ENCODE assay signal across 22 cellular contexts in the genomic region with DNA sequence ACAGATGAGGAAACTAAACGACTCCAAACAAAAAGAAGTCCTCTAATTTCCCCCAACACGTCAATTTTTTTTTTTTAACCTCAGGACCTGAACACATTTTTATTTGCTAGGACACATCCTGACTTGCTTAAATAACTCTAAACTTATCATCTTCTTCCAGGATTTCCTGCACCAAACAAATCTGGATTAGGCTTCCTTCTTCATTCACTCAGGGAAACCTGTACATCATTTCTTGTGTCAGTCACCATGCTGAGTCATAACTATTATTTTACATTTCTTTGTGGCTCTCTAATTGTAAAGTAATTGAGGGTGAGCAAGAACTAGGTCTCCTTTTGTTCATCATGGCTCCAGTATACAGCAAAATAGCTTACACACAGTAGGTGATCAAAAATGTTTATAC.
A peak's percentile ranks its signal among the peaks of the same experiment; 100 is the strongest.
DNase-seq lines count a peak whose midpoint lies in the region; ATAC-seq, FAIRE-seq and TF ChIP-seq lines count a peak whose summit lies in the region.
"Had no signal": no experiment of that assay in that cellular context is flagged by ENCODE, and none has a peak within 500 bp of the region (broad histone marks: within the 10 kb centered on the region; RNA-seq: fewer than 3 reads in every experiment).

No MANE protein-coding gene starts in this region.

- no peak overlapping the region for H3K4me3 ChIP-seq in GM12878
- H3K4me3 ChIP-seq in epithelial cell of esophagus (ENCODE audit: low read length) = no peak overlapping the region
- H3K4me3 ChIP-seq: A549, GM23248 had no signal

- TF ChIP-seq RAD21 in GM12878 (IDR thresholded peaks at IDR 0.05; ENCODE audit: insufficient read depth, low read depth, low read length) = no peak

- H3K4me1 ChIP-seq in GM12878 (ENCODE audit: control insufficient read depth, insufficient read depth, low read length) = no peaks in the 10 kb centered on the region
- H3K4me1 ChIP-seq: A549 had no signal

- CTCF ChIA-PET in GM12878 (lab: Yijun Ruan, JAX) = no interaction called here

- no peaks in the 10 kb centered on the region for H3K9me3 ChIP-seq in GM12878 (replicated peaks; ENCODE audit: control insufficient read depth, insufficient read depth, low read length)
- H3K9me3 ChIP-seq: A549 had no signal

- DNase-seq in NCI-H748 (lab: John Stamatoyannopoulos, UW; ENCODE audit: unreplicated experiment) = peak; percentile 10
- no peak for DNase-seq in NCI-H748 treated with DMSO at 0.1 percent for 48 hours (lab: John Stamatoyannopoulos, UW)
- DNase-seq in GM12878 (ENCODE audit: low read depth, low spot score) = no peak
- DNase-seq in epithelial cell of esophagus (ENCODE audit: low read depth) = peak; percentile 27
- DNase-seq in COLO829 (ENCODE audit: low spot score) = no peak
- DNase-seq in DMS53 (lab: John Stamatoyannopoulos, UW) = no peak
- no peak for DNase-seq in NCI-H526 treated with DMSO at 0.1 percent for 48 hours (lab: John Stamatoyannopoulos, UW)
- DNase-seq: AML-193; CD4-positive, alpha-beta T cell; DND-41; EL; GM23248; HFFc6 had no signal

- intact Hi-C loops in GM12878 (cut with micrococcal nuclease; ENCODE audit: unreplicated experiment) = no loop called here

- H3K9ac ChIP-seq in GM12878 (ENCODE audit: control insufficient read depth, insufficient read depth, low read length) = no peak overlapping the region
- H3K9ac ChIP-seq: GM23248 had no signal

- no peak overlapping the region for H3K27ac ChIP-seq in GM12878 (ENCODE audit: control insufficient read depth, insufficient read depth)
- H3K27ac ChIP-seq: 22Rv1, A549, C4-2B, GM23248 had no signal

- H3K36me3 ChIP-seq in GM12878 (ENCODE audit: control insufficient read depth in 2 of 2, insufficient read depth in 2 of 2, low read length in 1 of 2) = no peaks in the 10 kb centered on the region

- POLR2A ChIA-PET in GM12878 (lab: Charles Lee) = no interaction called here

- TF ChIP-seq POLR2A in GM12878 (IDR thresholded peaks at IDR 0.05; ENCODE audit: low read depth, low read length) = no peak

- SMC1A ChIA-PET in GM12878 (lab: Charles Lee; ENCODE audit: uncharacterized antibody, unreplicated experiment) = no interaction called here

- in situ Hi-C loops in GM12878 (cut with MboI) = no loop called here

- ATAC-seq in GM12878 (peak; percentile 28; the same call in 1 of the 3 replicates), HG03571 (IDR thresholded peaks at IDR 0.05; ENCODE audit: unreplicated experiment) (no peak)
- ATAC-seq: A549, HCT116, HepG2 had no signal

- no peaks in the 10 kb centered on the region for H3K27me3 ChIP-seq in GM12878 (replicated peaks in 1 of 2; ENCODE audit: control insufficient read depth in 2 of 2, insufficient read depth in 2 of 2, low read length in 1 of 2)

- no peaks in the 10 kb centered on the region for H3K79me2 ChIP-seq in GM12878 (ENCODE audit: control insufficient read depth, insufficient read depth, low read length)

- no peak overlapping the region for H2AFZ ChIP-seq in GM12878 (ENCODE audit: control insufficient read depth, low read depth, low read length)
- H2AFZ ChIP-seq: GM23248 had no signal

- no peak overlapping the region for H3K4me2 ChIP-seq in GM12878 (ENCODE audit: control insufficient read depth, insufficient read depth)
- H3K4me2 ChIP-seq: A549 had no signal

- RAD21 ChIA-PET in GM12878 (lab: Charles Lee; ENCODE audit: unreplicated experiment) = no interaction called here

- TF ChIP-seq CTCF in GM12878 (IDR thresholded peaks at IDR 0.05 in 2 of 3, conservative IDR thresholded peaks at IDR 0.05 in 1 of 3; ENCODE audit: control insufficient read depth in 2 of 3, extremely low read depth in 1 of 3, insufficient read depth in 1 of 3, low read depth in 3 of 3, low read length in 3 of 3) = no peak
- no peak for TF ChIP-seq CTCF in epithelial cell of esophagus (IDR thresholded peaks at IDR 0.05; ENCODE audit: insufficient read depth, low read depth, low read length, missing control alignments)

- WGBS in GM12878 (ENCODE audit: insufficient coverage, insufficient replicate concordance, low lambda C conversion rate, missing lambda C conversion rate) = 11% methylated on average over 2 of the region's 2 CpGs

- no peak for TF ChIP-seq EP300 in GM12878 (IDR thresholded peaks at IDR 0.05; ENCODE audit: borderline replicate concordance in 1 of 2, control insufficient read depth in 1 of 2, low read depth in 2 of 2, low read length in 2 of 2)

- no peak for FAIRE-seq in GM12878 (lab: Jason Lieb, UNC)
- FAIRE-seq: A549, GM12891, GM18507, H54, HepG2 had no signal

- BruUV-seq in GM12878 (replicated peaks; lab: Mats Ljungman, UMichigan) = no TSS peak

- no peaks in the 10 kb centered on the region for H4K20me1 ChIP-seq in GM12878 (ENCODE audit: control insufficient read depth, insufficient read depth)

TF ChIP-seq in GM12878, 131 proteins besides CTCF, POLR2A, EP300 and RAD21 (continues in another document):
- TF ChIP-seq HDGF (IDR thresholded peaks at IDR 0.05) = no peak
- no peak for TF ChIP-seq HDAC6 (IDR thresholded peaks at IDR 0.05; ENCODE audit: unreplicated experiment)
- no peak for TF ChIP-seq SUPT20H (IDR thresholded peaks at IDR 0.05; ENCODE audit: borderline replicate concordance, control insufficient read depth, low read depth, low read length)
- TF ChIP-seq KAT2A (conservative IDR thresholded peaks at IDR 0.05; ENCODE audit: control insufficient read depth, low read depth, low read length) = no peak
- TF ChIP-seq, protein P1, sequence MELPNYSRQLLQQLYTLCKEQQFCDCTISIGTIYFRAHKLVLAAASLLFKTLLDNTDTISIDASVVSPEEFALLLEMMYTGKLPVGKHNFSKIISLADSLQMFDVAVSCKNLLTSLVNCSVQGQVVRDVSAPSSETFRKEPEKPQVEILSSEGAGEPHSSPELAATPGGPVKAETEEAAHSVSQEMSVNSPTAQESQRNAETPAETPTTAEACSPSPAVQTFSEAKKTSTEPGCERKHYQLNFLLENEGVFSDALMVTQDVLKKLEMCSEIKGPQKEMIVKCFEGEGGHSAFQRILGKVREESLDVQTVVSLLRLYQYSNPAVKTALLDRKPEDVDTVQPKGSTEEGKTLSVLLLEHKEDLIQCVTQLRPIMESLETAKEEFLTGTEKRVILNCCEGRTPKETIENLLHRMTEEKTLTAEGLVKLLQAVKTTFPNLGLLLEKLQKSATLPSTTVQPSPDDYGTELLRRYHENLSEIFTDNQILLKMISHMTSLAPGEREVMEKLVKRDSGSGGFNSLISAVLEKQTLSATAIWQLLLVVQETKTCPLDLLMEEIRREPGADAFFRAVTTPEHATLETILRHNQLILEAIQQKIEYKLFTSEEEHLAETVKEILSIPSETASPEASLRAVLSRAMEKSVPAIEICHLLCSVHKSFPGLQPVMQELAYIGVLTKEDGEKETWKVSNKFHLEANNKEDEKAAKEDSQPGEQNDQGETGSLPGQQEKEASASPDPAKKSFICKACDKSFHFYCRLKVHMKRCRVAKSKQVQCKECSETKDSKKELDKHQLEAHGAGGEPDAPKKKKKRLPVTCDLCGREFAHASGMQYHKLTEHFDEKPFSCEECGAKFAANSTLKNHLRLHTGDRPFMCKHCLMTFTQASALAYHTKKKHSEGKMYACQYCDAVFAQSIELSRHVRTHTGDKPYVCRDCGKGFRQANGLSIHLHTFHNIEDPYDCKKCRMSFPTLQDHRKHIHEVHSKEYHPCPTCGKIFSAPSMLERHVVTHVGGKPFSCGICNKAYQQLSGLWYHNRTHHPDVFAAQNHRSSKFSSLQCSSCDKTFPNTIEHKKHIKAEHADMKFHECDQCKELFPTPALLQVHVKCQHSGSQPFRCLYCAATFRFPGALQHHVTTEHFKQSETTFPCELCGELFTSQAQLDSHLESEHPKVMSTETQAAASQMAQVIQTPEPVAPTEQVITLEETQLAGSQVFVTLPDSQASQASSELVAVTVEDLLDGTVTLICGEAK (IDR thresholded peaks at IDR 0.05; ENCODE audit: borderline replicate concordance) = no peak
- TF ChIP-seq, protein P2, sequence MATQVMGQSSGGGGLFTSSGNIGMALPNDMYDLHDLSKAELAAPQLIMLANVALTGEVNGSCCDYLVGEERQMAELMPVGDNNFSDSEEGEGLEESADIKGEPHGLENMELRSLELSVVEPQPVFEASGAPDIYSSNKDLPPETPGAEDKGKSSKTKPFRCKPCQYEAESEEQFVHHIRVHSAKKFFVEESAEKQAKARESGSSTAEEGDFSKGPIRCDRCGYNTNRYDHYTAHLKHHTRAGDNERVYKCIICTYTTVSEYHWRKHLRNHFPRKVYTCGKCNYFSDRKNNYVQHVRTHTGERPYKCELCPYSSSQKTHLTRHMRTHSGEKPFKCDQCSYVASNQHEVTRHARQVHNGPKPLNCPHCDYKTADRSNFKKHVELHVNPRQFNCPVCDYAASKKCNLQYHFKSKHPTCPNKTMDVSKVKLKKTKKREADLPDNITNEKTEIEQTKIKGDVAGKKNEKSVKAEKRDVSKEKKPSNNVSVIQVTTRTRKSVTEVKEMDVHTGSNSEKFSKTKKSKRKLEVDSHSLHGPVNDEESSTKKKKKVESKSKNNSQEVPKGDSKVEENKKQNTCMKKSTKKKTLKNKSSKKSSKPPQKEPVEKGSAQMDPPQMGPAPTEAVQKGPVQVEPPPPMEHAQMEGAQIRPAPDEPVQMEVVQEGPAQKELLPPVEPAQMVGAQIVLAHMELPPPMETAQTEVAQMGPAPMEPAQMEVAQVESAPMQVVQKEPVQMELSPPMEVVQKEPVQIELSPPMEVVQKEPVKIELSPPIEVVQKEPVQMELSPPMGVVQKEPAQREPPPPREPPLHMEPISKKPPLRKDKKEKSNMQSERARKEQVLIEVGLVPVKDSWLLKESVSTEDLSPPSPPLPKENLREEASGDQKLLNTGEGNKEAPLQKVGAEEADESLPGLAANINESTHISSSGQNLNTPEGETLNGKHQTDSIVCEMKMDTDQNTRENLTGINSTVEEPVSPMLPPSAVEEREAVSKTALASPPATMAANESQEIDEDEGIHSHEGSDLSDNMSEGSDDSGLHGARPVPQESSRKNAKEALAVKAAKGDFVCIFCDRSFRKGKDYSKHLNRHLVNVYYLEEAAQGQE (IDR thresholded peaks at IDR 0.05; ENCODE audit: low read depth, low read length) = no peak
- TF ChIP-seq SUZ12 (IDR thresholded peaks at IDR 0.05; ENCODE audit: unreplicated experiment) = no peak
- TF ChIP-seq, protein P3, sequence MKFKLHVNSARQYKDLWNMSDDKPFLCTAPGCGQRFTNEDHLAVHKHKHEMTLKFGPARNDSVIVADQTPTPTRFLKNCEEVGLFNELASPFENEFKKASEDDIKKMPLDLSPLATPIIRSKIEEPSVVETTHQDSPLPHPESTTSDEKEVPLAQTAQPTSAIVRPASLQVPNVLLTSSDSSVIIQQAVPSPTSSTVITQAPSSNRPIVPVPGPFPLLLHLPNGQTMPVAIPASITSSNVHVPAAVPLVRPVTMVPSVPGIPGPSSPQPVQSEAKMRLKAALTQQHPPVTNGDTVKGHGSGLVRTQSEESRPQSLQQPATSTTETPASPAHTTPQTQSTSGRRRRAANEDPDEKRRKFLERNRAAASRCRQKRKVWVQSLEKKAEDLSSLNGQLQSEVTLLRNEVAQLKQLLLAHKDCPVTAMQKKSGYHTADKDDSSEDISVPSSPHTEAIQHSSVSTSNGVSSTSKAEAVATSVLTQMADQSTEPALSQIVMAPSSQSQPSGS (IDR thresholded peaks at IDR 0.05; ENCODE audit: low read length) = no peak
- TF ChIP-seq SRF (IDR thresholded peaks at IDR 0.05; ENCODE audit: low read depth in 2 of 2, low read length in 2 of 2) = no peak
- TF ChIP-seq RAD51 (IDR thresholded peaks at IDR 0.05) = no peak
- TF ChIP-seq ZNF622 (IDR thresholded peaks at IDR 0.05) = no peak

Comparison
In these comparisons a context has a peak if more than half of its experiments do, and no peak if none do; other contexts are left out.
1. DNase-seq: peak in NCI-H748 (single experiment) and epithelial cell of esophagus (single experiment); none in NCI-H748 treated with DMSO at 0.1 percent for 48 hours (single experiment), GM12878 (single experiment), COLO829 (single experiment), DMS53 (single experiment) and NCI-H526 treated with DMSO at 0.1 percent for 48 hours (single experiment).